1 cellular context compared by ENCODE assay signal in genomic region chr3:42036483-42036823, GRCh38.
TF ChIP-seq lines count a peak whose summit lies in the region.

No MANE protein-coding gene starts in this region.

TF ChIP-seq in HEK293, 187 proteins besides CTCF, POLR2A, EP300 and RAD21 (continued from another document):
- TF ChIP-seq HIC1 (tag by site-specific recombination; IDR thresholded peaks at IDR 0.05): 0 out of 2 replicates have a peak, but pooled peaks have one; percentile 46
- no peak for TF ChIP-seq ZBTB44 (tag by site-specific recombination; IDR thresholded peaks at IDR 0.05)
- no peak for TF ChIP-seq ZNF324 (tag by site-specific recombination; IDR thresholded peaks at IDR 0.05)
- no peak for TF ChIP-seq ZBTB8A (tag by site-specific recombination; IDR thresholded peaks at IDR 0.05)
- no peak for TF ChIP-seq BCL11B (tag by site-specific recombination; IDR thresholded peaks at IDR 0.05; ENCODE audit: low read depth)
- no peak for TF ChIP-seq IKZF3 (tag by site-specific recombination; IDR thresholded peaks at IDR 0.05)
- TF ChIP-seq TCF7L2 (IDR thresholded peaks at IDR 0.05; ENCODE audit: borderline replicate concordance, low read depth, low read length): no peak
- TF ChIP-seq ZSCAN30 (tag by site-specific recombination; IDR thresholded peaks at IDR 0.05): no peak
- TF ChIP-seq ZEB2 (tag by site-specific recombination; IDR thresholded peaks at IDR 0.05): peak; percentile 81
- no peak for TF ChIP-seq ZNF24 (tag by site-specific recombination; IDR thresholded peaks at IDR 0.05)
- TF ChIP-seq ZFHX2 (tag by site-specific recombination; conservative IDR thresholded peaks at IDR 0.05): no peak
- TF ChIP-seq KLF10 (tag by site-specific recombination; IDR thresholded peaks at IDR 0.05): no peak
- TF ChIP-seq ZNF549 (tag by site-specific recombination; IDR thresholded peaks at IDR 0.05): no peak
- no peak for TF ChIP-seq YY1 (tag by site-specific recombination; IDR thresholded peaks at IDR 0.05)
- TF ChIP-seq ZNF274 (IDR thresholded peaks at IDR 0.05; ENCODE audit: low read length): no peak
- no peak for TF ChIP-seq ZNF274 (tag by site-specific recombination; IDR thresholded peaks at IDR 0.05; ENCODE audit: borderline replicate concordance)
- no peak for TF ChIP-seq ZNF654 (tag by site-specific recombination; IDR thresholded peaks at IDR 0.05; ENCODE audit: low read depth)
- TF ChIP-seq, protein P1, sequence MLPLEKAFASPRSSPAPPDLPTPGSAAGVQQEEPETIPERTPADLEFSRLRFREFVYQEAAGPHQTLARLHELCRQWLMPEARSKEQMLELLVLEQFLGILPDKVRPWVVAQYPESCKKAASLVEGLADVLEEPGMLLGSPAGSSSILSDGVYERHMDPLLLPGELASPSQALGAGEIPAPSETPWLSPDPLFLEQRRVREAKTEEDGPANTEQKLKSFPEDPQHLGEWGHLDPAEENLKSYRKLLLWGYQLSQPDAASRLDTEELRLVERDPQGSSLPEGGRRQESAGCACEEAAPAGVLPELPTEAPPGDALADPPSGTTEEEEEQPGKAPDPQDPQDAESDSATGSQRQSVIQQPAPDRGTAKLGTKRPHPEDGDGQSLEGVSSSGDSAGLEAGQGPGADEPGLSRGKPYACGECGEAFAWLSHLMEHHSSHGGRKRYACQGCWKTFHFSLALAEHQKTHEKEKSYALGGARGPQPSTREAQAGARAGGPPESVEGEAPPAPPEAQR (tag by site-specific recombination; IDR thresholded peaks at IDR 0.05): no peak
- TF ChIP-seq PRDM4 (tag by site-specific recombination; IDR thresholded peaks at IDR 0.05): no peak
- no peak for TF ChIP-seq ZNF239 (tag by site-specific recombination; IDR thresholded peaks at IDR 0.05)
- no peak for TF ChIP-seq SP2 (tag by site-specific recombination; IDR thresholded peaks at IDR 0.05)
- TF ChIP-seq ZNF626 (tag by site-specific recombination; IDR thresholded peaks at IDR 0.05): no peak
- TF ChIP-seq, protein P2, sequence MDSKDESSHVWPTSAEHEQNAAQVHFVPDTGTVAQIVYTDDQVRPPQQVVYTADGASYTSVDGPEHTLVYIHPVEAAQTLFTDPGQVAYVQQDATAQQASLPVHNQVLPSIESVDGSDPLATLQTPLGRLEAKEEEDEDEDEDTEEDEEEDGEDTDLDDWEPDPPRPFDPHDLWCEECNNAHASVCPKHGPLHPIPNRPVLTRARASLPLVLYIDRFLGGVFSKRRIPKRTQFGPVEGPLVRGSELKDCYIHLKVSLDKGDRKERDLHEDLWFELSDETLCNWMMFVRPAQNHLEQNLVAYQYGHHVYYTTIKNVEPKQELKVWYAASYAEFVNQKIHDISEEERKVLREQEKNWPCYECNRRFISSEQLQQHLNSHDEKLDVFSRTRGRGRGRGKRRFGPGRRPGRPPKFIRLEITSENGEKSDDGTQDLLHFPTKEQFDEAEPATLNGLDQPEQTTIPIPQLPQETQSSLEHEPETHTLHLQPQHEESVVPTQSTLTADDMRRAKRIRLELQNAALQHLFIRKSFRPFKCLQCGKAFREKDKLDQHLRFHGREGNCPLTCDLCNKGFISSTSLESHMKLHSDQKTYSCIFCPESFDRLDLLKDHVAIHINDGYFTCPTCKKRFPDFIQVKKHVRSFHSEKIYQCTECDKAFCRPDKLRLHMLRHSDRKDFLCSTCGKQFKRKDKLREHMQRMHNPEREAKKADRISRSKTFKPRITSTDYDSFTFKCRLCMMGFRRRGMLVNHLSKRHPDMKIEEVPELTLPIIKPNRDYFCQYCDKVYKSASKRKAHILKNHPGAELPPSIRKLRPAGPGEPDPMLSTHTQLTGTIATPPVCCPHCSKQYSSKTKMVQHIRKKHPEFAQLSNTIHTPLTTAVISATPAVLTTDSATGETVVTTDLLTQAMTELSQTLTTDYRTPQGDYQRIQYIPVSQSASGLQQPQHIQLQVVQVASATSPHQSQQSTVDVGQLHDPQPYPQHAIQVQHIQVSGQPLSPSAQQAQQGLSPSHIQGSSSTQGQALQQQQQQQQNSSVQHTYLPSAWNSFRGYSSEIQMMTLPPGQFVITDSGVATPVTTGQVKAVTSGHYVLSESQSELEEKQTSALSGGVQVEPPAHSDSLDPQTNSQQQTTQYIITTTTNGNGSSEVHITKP (tag by site-specific recombination; IDR thresholded peaks at IDR 0.05): 0 out of 2 replicates have a peak, but pooled peaks have one; percentile 8
- no peak for TF ChIP-seq ZFP3 (tag by site-specific recombination; IDR thresholded peaks at IDR 0.05; ENCODE audit: low read depth)
- no peak for TF ChIP-seq ZNF473 (tag by site-specific recombination; IDR thresholded peaks at IDR 0.05)
- TF ChIP-seq, protein P3, sequence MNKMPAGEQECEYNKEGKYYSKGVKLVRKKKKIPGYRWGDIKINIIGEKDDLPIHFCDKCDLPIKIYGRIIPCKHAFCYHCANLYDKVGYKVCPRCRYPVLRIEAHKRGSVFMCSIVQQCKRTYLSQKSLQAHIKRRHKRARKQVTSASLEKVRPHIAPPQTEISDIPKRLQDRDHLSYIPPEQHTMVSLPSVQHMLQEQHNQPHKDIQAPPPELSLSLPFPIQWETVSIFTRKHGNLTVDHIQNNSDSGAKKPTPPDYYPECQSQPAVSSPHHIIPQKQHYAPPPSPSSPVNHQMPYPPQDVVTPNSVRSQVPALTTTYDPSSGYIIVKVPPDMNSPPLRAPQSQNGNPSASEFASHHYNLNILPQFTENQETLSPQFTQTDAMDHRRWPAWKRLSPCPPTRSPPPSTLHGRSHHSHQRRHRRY (tag by site-specific recombination; IDR thresholded peaks at IDR 0.05): no peak
- TF ChIP-seq ZNF561 (tag by site-specific recombination; IDR thresholded peaks at IDR 0.05; ENCODE audit: borderline replicate concordance): no peak
- TF ChIP-seq ZNF830 (tag by site-specific recombination; IDR thresholded peaks at IDR 0.05; ENCODE audit: low read depth): no peak
- TF ChIP-seq, protein P4, sequence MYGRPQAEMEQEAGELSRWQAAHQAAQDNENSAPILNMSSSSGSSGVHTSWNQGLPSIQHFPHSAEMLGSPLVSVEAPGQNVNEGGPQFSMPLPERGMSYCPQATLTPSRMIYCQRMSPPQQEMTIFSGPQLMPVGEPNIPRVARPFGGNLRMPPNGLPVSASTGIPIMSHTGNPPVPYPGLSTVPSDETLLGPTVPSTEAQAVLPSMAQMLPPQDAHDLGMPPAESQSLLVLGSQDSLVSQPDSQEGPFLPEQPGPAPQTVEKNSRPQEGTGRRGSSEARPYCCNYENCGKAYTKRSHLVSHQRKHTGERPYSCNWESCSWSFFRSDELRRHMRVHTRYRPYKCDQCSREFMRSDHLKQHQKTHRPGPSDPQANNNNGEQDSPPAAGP (tag by site-specific recombination; IDR thresholded peaks at IDR 0.05): no peak
- TF ChIP-seq GFI1B (tag by site-specific recombination; IDR thresholded peaks at IDR 0.05): no peak
- TF ChIP-seq ZNF792 (tag by site-specific recombination; IDR thresholded peaks at IDR 0.05): no peak
- no peak for TF ChIP-seq ZBTB20 (tag by site-specific recombination; IDR thresholded peaks at IDR 0.05)
- TF ChIP-seq ZNF610 (tag by site-specific recombination; IDR thresholded peaks at IDR 0.05; ENCODE audit: borderline replicate concordance): no peak
- TF ChIP-seq ZNF426 (tag by site-specific recombination; IDR thresholded peaks at IDR 0.05): no peak
- 0 out of 2 replicates have a peak, but pooled peaks have one; percentile 27 for TF ChIP-seq PRDM1 (tag by site-specific recombination; IDR thresholded peaks at IDR 0.05)
- TF ChIP-seq ZNF146 (tag by site-specific recombination; IDR thresholded peaks at IDR 0.05): no peak
- TF ChIP-seq SCRT1 (tag by site-specific recombination; IDR thresholded peaks at IDR 0.05; ENCODE audit: borderline replicate concordance): no peak
- no peak for TF ChIP-seq KLF1 (tag by site-specific recombination; IDR thresholded peaks at IDR 0.05)
